8 cellular contexts compared by ENCODE assay signal in genomic region chr1:238951809-238952208, GRCh38.
DNase-seq lines count a peak whose midpoint lies in the region; ATAC-seq and TF ChIP-seq lines count a peak whose summit lies in the region.

No MANE protein-coding gene starts in this region.

- no peak overlapping the region for H3K27ac ChIP-seq in WERI-Rb-1

- ATAC-seq in HG03571 (IDR thresholded peaks at IDR 0.05; ENCODE audit: unreplicated experiment) (no peak), GM18867 (IDR thresholded peaks at IDR 0.05; ENCODE audit: unreplicated experiment) (no peak), HG02885 (IDR thresholded peaks at IDR 0.05; ENCODE audit: poor library complexity, unreplicated experiment) (no peak), HG02588 (IDR thresholded peaks at IDR 0.05; ENCODE audit: unreplicated experiment) (no peak)

- DNase-seq in Ammon's horn (ENCODE audit: low spot score) (peak; percentile 36), WERI-Rb-1 (peak; percentile 54), kidney glomerular epithelial cell (lab: John Stamatoyannopoulos, UW) (peak; percentile 51)
- peak; percentile 14 for DNase-seq in Jurkat, Clone E6-1 (ENCODE audit: low read depth, low spot score)

- H3K9me3 ChIP-seq in WERI-Rb-1 (ENCODE audit: severe bottlenecking): no peaks in the 10 kb centered on the region

- peak; percentile 42; the same call in 1 of the 2 replicates for TF ChIP-seq CTCF in WERI-Rb-1 (IDR thresholded peaks at IDR 0.05; ENCODE audit: low read depth, low read length)

- H3K36me3 ChIP-seq in WERI-Rb-1: no peaks in the 10 kb centered on the region

- no peak overlapping the region for H3K4me3 ChIP-seq in Jurkat, Clone E6-1 (ENCODE audit: low read length)
- H3K4me3 ChIP-seq in WERI-Rb-1 (ENCODE audit: low read depth, low read length): no peak overlapping the region

- H3K27me3 ChIP-seq in WERI-Rb-1 (ENCODE audit: insufficient read depth, low read depth, severe bottlenecking): no peaks in the 10 kb centered on the region
